ENCODE assay signal across 7 cellular contexts in genomic region chr1:76867342-76868130, GRCh38. TPM values are rescaled to one million over a fixed set of nuclear protein-coding genes. Genes with fewer than 3 reads are reported as not detected.
DNase-seq lines count a peak whose midpoint lies in the region; ATAC-seq and TF ChIP-seq lines count a peak whose summit lies in the region.

Gene ST6GALNAC5, plus strand, starts transcription at chr1:76867480.

- H3K9me3 ChIP-seq in mammary epithelial cell (replicated peaks; ENCODE audit: insufficient read depth, low read length) (no peaks in the 10 kb centered on the region), subcutaneous abdominal adipose tissue (ENCODE audit: control insufficient read depth in 5 of 5, low read length in 5 of 5) (no peaks in the 10 kb centered on the region)

- dilution Hi-C loops in mammary epithelial cell (cut with HindIII; ENCODE audit: low sequenced_read_pairs) = no loop called here

- TF ChIP-seq CTCF in mammary epithelial cell (conservative IDR thresholded peaks at IDR 0.05 in 1 of 2, IDR thresholded peaks at IDR 0.05 in 1 of 2; ENCODE audit: extremely low read depth in 1 of 2, insufficient read depth in 1 of 2, low read depth in 1 of 2, low read length in 2 of 2) = peak in 1 of 2 donors; percentile 7

- H3K27me3 ChIP-seq in mammary epithelial cell (ENCODE audit: insufficient read depth, low read length) (peaks cover 12% of the 10 kb centered on the region), subcutaneous abdominal adipose tissue (ENCODE audit: control insufficient read depth in 5 of 5, insufficient read depth in 4 of 5, low read length in 5 of 5) (peaks cover 20 to 39% (median 28%) of the 10 kb centered on the region in 5 donors)

- H3K4me2 ChIP-seq in mammary epithelial cell (ENCODE audit: insufficient read depth, low read depth, low read length) = peak within 1 kb of the TSS; percentile 98

- intact Hi-C loops in mammary epithelial cell (cut with micrococcal nuclease) = no loop called here

- H3K79me2 ChIP-seq in mammary epithelial cell (ENCODE audit: insufficient read depth, low read length) = no peaks in the 10 kb centered on the region

- H2AFZ ChIP-seq in mammary epithelial cell (ENCODE audit: low read depth, low read length) = peak within 1 kb of the TSS; percentile 91

- 2% methylated on average over 32 of the region's 50 CpGs for WGBS in mammary epithelial cell (ENCODE audit: low coverage, missing lambda C conversion rate)

- H4K20me1 ChIP-seq in mammary epithelial cell (ENCODE audit: insufficient read depth, low read length) = no peaks in the 10 kb centered on the region

- no peak within 1 kb of the TSS for H3K27ac ChIP-seq in mammary epithelial cell (ENCODE audit: insufficient read depth, low read depth, low read length)
- no peak within 1 kb of the TSS for H3K27ac ChIP-seq in subcutaneous abdominal adipose tissue (ENCODE audit: low read depth, low read length)

- DNase-seq in NCI-H510A treated with DMSO at 0.1 percent for 48 hours (lab: John Stamatoyannopoulos, UW) (peak; percentile 58), mammary epithelial cell (peak; percentile 31), left kidney (ENCODE audit: low read depth, low spot score) (peak; percentile 88), LoVo (ENCODE audit: low spot score) (no peak), KBM-7 (no peak)

- H3K4me1 ChIP-seq in mammary epithelial cell (ENCODE audit: insufficient read depth, low read length) (peaks cover 18% of the 10 kb centered on the region), subcutaneous abdominal adipose tissue (ENCODE audit: control insufficient read depth in 5 of 5, insufficient read depth in 5 of 5, low read length in 5 of 5) (peaks cover 0 to 21% (median 20%) of the 10 kb centered on the region in 5 donors)

- in situ Hi-C loops in mammary epithelial cell (cut with MboI; ENCODE audit: low sequenced_read_pairs in 2 of 2) = no loop called here
- in situ Hi-C loops in KBM-7 (cut with MboI; ENCODE audit: low pct_unique_long_range_greater_than_20kb, low sequenced_read_pairs) = no loop called here

- peak; percentile 1 for ATAC-seq in GM19023 (IDR thresholded peaks at IDR 0.05; ENCODE audit: unreplicated experiment)

- no peak within 1 kb of the TSS for H3K9ac ChIP-seq in mammary epithelial cell (ENCODE audit: insufficient read depth, low read length)
- H3K9ac ChIP-seq in subcutaneous abdominal adipose tissue (ENCODE audit: low read length in 5 of 5) = no peak within 1 kb of the TSS

- BruUV-seq in mammary epithelial cell (replicated peaks; lab: Mats Ljungman, UMichigan) = no TSS peak

- peak within 1 kb of the TSS; percentile 52 to 73 (median 62) for H3K4me3 ChIP-seq in mammary epithelial cell (replicated peaks in 1 of 3; ENCODE audit: insufficient read depth in 1 of 3, low read depth in 2 of 3, low read length in 3 of 3)
- peak within 1 kb of the TSS; percentile 32 to 56 (median 52) for H3K4me3 ChIP-seq in subcutaneous abdominal adipose tissue (ENCODE audit: low read depth in 1 of 5, low read length in 5 of 5)

- CTCF ChIA-PET in mammary epithelial cell (lab: Charles Lee; ENCODE audit: low non-redundant PET) = interaction anchor here (0.7 kb wide), 1 partner anchor 21 kb away, joined by 8 read pairs; no protein-coding TSS in a partner anchor

- H3K36me3 ChIP-seq in mammary epithelial cell (ENCODE audit: insufficient read depth, low read length) = no peaks in the 10 kb centered on the region
- H3K36me3 ChIP-seq in subcutaneous abdominal adipose tissue (ENCODE audit: control insufficient read depth in 5 of 5, insufficient read depth in 5 of 5, low read length in 5 of 5) = no peaks in the 10 kb centered on the region

RNA-seq across cellular contexts. Expression of gene ST6GALNAC5, which starts in this region (rescaled TPM):
- 1 to 10 TPM; 1.1 to 3.7 TPM for total RNA-seq in mammary epithelial cell
- 6.3 TPM for polyA plus RNA-seq in mammary epithelial cell
- not detected for polyA minus RNA-seq in mammary epithelial cell

Comparison
In these comparisons a context has a peak if more than half of its experiments do, and no peak if none do; other contexts are left out.
1. DNase-seq: peak in NCI-H510A treated with DMSO at 0.1 percent for 48 hours (single experiment), mammary epithelial cell (single experiment) and left kidney (single experiment); none in LoVo (single experiment) and KBM-7 (single experiment).